17 cellular contexts compared by ENCODE assay signal in the genomic region with DNA sequence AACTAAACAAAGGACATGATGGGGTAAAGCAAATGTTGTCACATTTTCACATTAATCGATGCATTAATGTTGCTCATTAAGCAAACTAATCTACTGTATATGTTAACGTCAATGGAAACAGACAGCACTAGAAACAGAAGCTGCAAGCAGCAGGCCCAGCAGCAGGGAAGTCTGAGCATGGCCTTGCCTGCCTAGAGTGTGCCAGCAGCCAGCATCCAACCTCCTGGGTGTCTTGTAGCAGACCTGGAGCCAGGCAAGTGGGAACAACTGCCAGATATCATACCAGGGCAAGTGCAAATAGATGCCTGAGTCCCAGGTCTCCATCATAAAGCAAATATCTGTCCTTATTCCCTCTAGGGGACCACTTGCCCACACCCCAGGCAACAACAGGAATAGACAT.
A peak's percentile ranks its signal among the peaks of the same experiment; 100 is the strongest.
DNase-seq lines count a peak whose midpoint lies in the region; ATAC-seq lines count a peak whose summit lies in the region.
"Had no signal": no experiment of that assay in that cellular context is flagged by ENCODE, and none has a peak within 500 bp of the region (broad histone marks: within the 10 kb centered on the region; RNA-seq: fewer than 3 reads in every experiment).

No MANE protein-coding gene starts in this region.

- H3K4me2 ChIP-seq in Karpas-422 (ENCODE audit: low read depth, low read length, poor library complexity, severe bottlenecking), result no peak overlapping the region
- H3K4me2 ChIP-seq: BLaER1 had no signal

- no peaks in the 10 kb centered on the region for H3K36me3 ChIP-seq in Karpas-422 (ENCODE audit: insufficient read depth, low read length)
- H3K36me3 ChIP-seq: BE2C, BLaER1 had no signal

- peak overlapping the region; percentile 13; the same call in 1 of the 2 replicates for H2AFZ ChIP-seq in Karpas-422 (ENCODE audit: low read length)

- ATAC-seq in GM18519 (IDR thresholded peaks at IDR 0.05; ENCODE audit: low FRiP score, unreplicated experiment), result no peak
- no peak for ATAC-seq in GM19463 (IDR thresholded peaks at IDR 0.05; ENCODE audit: unreplicated experiment)
- ATAC-seq in HG03280 (IDR thresholded peaks at IDR 0.05; ENCODE audit: unreplicated experiment), result no peak
- ATAC-seq: CD8-positive, alpha-beta T cell; GM12878 had no signal

- H3K27me3 ChIP-seq in Karpas-422 (ENCODE audit: low read length), result no peaks in the 10 kb centered on the region
- H3K27me3 ChIP-seq: BE2C, BLaER1 had no signal

- no peak overlapping the region for H3K9ac ChIP-seq in Karpas-422 (ENCODE audit: low read length)
- H3K9ac ChIP-seq: BLaER1 had no signal

- no peaks in the 10 kb centered on the region for H3K4me1 ChIP-seq in Karpas-422 (ENCODE audit: low read length)
- H3K4me1 ChIP-seq: BE2C, BLaER1, Caco-2 had no signal

- H3K79me2 ChIP-seq in Karpas-422 (ENCODE audit: low read length), result no peaks in the 10 kb centered on the region

- H3K9me2 ChIP-seq in Karpas-422 (replicated peaks; ENCODE audit: insufficient read depth, low read length), result no peaks in the 10 kb centered on the region

- no peak overlapping the region for H3K4me3 ChIP-seq in Karpas-422 (ENCODE audit: low read length)
- H3K4me3 ChIP-seq: BLaER1, GM12878 had no signal

- no peaks in the 10 kb centered on the region for H4K20me1 ChIP-seq in Karpas-422 (ENCODE audit: insufficient read depth, low read depth, low read length)
- H4K20me1 ChIP-seq: BLaER1 had no signal

- DNase-seq in Karpas-422, result no peak
- peak; percentile 47 for DNase-seq in cerebellum (ENCODE audit: low spot score)
- DNase-seq in pons (ENCODE audit: low spot score), result peak; percentile 23
- DNase-seq: 8988T; ACHN; BE2C; Caco-2; Calu3; CD4-positive, CD25-positive, alpha-beta regulatory T cell; CD8-positive, alpha-beta T cell; DMS79 treated with DMSO at 0.1 percent for 48 hours; GDM1 had no signal

- H3K9me3 ChIP-seq in Karpas-422 (ENCODE audit: low read length), result no peaks in the 10 kb centered on the region
- H3K9me3 ChIP-seq: BE2C, BLaER1, Caco-2 had no signal

- H3K27ac ChIP-seq in Karpas-422 (ENCODE audit: low read length), result no peak overlapping the region
- H3K27ac ChIP-seq: BLaER1 had no signal
